ENCODE assay signal across 1 cellular context in genomic region chr4:89284828-89285227, GRCh38.
TF ChIP-seq lines count a peak whose summit lies in the region.

No MANE protein-coding gene starts in this region.

TF ChIP-seq in K562, 482 proteins besides CTCF, POLR2A, EP300 and RAD21:
- TF ChIP-seq, protein P1, sequence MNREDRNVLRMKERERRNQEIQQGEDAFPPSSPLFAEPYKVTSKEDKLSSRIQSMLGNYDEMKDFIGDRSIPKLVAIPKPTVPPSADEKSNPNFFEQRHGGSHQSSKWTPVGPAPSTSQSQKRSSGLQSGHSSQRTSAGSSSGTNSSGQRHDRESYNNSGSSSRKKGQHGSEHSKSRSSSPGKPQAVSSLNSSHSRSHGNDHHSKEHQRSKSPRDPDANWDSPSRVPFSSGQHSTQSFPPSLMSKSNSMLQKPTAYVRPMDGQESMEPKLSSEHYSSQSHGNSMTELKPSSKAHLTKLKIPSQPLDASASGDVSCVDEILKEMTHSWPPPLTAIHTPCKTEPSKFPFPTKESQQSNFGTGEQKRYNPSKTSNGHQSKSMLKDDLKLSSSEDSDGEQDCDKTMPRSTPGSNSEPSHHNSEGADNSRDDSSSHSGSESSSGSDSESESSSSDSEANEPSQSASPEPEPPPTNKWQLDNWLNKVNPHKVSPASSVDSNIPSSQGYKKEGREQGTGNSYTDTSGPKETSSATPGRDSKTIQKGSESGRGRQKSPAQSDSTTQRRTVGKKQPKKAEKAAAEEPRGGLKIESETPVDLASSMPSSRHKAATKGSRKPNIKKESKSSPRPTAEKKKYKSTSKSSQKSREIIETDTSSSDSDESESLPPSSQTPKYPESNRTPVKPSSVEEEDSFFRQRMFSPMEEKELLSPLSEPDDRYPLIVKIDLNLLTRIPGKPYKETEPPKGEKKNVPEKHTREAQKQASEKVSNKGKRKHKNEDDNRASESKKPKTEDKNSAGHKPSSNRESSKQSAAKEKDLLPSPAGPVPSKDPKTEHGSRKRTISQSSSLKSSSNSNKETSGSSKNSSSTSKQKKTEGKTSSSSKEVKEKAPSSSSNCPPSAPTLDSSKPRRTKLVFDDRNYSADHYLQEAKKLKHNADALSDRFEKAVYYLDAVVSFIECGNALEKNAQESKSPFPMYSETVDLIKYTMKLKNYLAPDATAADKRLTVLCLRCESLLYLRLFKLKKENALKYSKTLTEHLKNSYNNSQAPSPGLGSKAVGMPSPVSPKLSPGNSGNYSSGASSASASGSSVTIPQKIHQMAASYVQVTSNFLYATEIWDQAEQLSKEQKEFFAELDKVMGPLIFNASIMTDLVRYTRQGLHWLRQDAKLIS (CRISPR knock-in tag; IDR thresholded peaks at IDR 0.05) = no peak
- TF ChIP-seq JUND (IDR thresholded peaks at IDR 0.05; ENCODE audit: borderline replicate concordance, low read depth, low read length) = 0 out of 2 replicates have a peak, but pooled peaks have one; percentile 29
- peak; percentile 32; the same call in 1 of the 3 replicates for TF ChIP-seq JUND (tag; IDR thresholded peaks at IDR 0.05; ENCODE audit: borderline replicate concordance, low read depth, low read length)
- peak; percentile 32; the same call in 1 of the 2 replicates for TF ChIP-seq ATF4 (CRISPR knock-in tag; IDR thresholded peaks at IDR 0.05)
- peak; percentile 58; the same call in 1 of the 2 replicates for TF ChIP-seq PKNOX1 (IDR thresholded peaks at IDR 0.05)
- no peak for TF ChIP-seq SAP30 (IDR thresholded peaks at IDR 0.05; ENCODE audit: borderline replicate concordance, insufficient read depth, low read depth, low read length, poor library complexity, severe bottlenecking)
- TF ChIP-seq MAFK (IDR thresholded peaks at IDR 0.05; ENCODE audit: low read length) = peak; percentile 38; the same call in 1 of the 2 replicates
- TF ChIP-seq ZNF134 (CRISPR knock-in tag; conservative IDR thresholded peaks at IDR 0.05) = no peak
- TF ChIP-seq C11orf30 (IDR thresholded peaks at IDR 0.05; ENCODE audit: low read depth) = peak; percentile 28; the same call in 1 of the 2 replicates
- TF ChIP-seq, protein P2, sequence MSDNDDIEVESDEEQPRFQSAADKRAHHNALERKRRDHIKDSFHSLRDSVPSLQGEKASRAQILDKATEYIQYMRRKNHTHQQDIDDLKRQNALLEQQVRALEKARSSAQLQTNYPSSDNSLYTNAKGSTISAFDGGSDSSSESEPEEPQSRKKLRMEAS (CRISPR knock-in tag; IDR thresholded peaks at IDR 0.05) = no peak
- TF ChIP-seq, protein P3, sequence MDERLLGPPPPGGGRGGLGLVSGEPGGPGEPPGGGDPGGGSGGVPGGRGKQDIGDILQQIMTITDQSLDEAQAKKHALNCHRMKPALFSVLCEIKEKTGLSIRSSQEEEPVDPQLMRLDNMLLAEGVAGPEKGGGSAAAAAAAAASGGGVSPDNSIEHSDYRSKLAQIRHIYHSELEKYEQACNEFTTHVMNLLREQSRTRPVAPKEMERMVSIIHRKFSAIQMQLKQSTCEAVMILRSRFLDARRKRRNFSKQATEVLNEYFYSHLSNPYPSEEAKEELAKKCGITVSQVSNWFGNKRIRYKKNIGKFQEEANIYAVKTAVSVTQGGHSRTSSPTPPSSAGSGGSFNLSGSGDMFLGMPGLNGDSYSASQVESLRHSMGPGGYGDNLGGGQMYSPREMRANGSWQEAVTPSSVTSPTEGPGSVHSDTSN (CRISPR knock-in tag; IDR thresholded peaks at IDR 0.05; ENCODE audit: low read depth) = no peak
- TF ChIP-seq, protein P3 (tag; conservative IDR thresholded peaks at IDR 0.05; ENCODE audit: low read depth) = peak; percentile 34; the same call in 1 of the 2 replicates
- TF ChIP-seq, protein P4, sequence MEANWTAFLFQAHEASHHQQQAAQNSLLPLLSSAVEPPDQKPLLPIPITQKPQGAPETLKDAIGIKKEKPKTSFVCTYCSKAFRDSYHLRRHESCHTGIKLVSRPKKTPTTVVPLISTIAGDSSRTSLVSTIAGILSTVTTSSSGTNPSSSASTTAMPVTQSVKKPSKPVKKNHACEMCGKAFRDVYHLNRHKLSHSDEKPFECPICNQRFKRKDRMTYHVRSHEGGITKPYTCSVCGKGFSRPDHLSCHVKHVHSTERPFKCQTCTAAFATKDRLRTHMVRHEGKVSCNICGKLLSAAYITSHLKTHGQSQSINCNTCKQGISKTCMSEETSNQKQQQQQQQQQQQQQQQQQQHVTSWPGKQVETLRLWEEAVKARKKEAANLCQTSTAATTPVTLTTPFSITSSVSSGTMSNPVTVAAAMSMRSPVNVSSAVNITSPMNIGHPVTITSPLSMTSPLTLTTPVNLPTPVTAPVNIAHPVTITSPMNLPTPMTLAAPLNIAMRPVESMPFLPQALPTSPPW (CRISPR knock-in tag; IDR thresholded peaks at IDR 0.05) = peak; percentile 48; the same call in 1 of the 2 replicates
- TF ChIP-seq MAFF (IDR thresholded peaks at IDR 0.05; ENCODE audit: low read length) = peak; percentile 16; the same call in 1 of the 2 replicates
- TF ChIP-seq ZNF518B (CRISPR knock-in tag; IDR thresholded peaks at IDR 0.05) = no peak
- peak; percentile 65; the same call in 1 of the 2 replicates for TF ChIP-seq ZNF589 (CRISPR knock-in tag; IDR thresholded peaks at IDR 0.05; ENCODE audit: low read depth)
- TF ChIP-seq POLR2G (IDR thresholded peaks at IDR 0.05; ENCODE audit: low read depth, low read length) = no peak
- peak; percentile 40; the same call in 1 of the 2 replicates for TF ChIP-seq SMAD4 (CRISPR knock-in tag; conservative IDR thresholded peaks at IDR 0.05)
- peak; percentile 21; the same call in 1 of the 2 replicates for TF ChIP-seq MAFG (tag; conservative IDR thresholded peaks at IDR 0.05)
- peak; percentile 52 for TF ChIP-seq NFE2 (IDR thresholded peaks at IDR 0.05; ENCODE audit: low read depth)
